Comparison of ENCODE assay signal across 8 cellular contexts in genomic region chr13:97223711-97224461, GRCh38. TPM values are rescaled to one million over a fixed set of nuclear protein-coding genes. Genes with fewer than 3 reads are reported as not detected.
A peak's percentile ranks its signal among the peaks of the same experiment; 100 is the strongest.
DNase-seq lines count a peak whose midpoint lies in the region; ATAC-seq and TF ChIP-seq lines count a peak whose summit lies in the region.

No MANE protein-coding gene starts in this region.

- H3K4me3 Mint-ChIP-seq in Calu3 (ENCODE audit: low read depth, unreplicated experiment) (peak overlapping the region; percentile 78), H9 (peak overlapping the region in 1 of 2 experiments; percentile 61; a peak in 3 of 5 replicates), osteocyte (ENCODE audit: unreplicated experiment) (peak overlapping the region; percentile 93)
- H3K4me3 Mint-ChIP-seq in activated naive CD8-positive, alpha-beta T cell treated with anti-CD3 and anti-CD28 coated beads for 36 hours: peak overlapping the region; percentile 86

- H4K91ac ChIP-seq in H9 (ENCODE audit: insufficient read length, low read depth, low read length): no peak overlapping the region

- peak overlapping the region; percentile 64 for H3K27ac Mint-ChIP-seq in Calu3 (ENCODE audit: unreplicated experiment)
- peak overlapping the region in 1 of 3 experiments; percentile 11; a peak in 2 of 7 replicates for H3K27ac Mint-ChIP-seq in H9
- H3K27ac Mint-ChIP-seq in activated naive CD8-positive, alpha-beta T cell treated with anti-CD3 and anti-CD28 coated beads for 36 hours: peak overlapping the region; percentile 85
- H3K27ac Mint-ChIP-seq in osteocyte (ENCODE audit: unreplicated experiment): peak overlapping the region; percentile 95

- peaks cover 40% of the 10 kb centered on the region for H3K27me3 ChIP-seq in H9 (ENCODE audit: insufficient read depth, low read length)

- no peak overlapping the region for H4K8ac ChIP-seq in H9 (replicated peaks; ENCODE audit: insufficient read length, low read depth, low read length)

- no peak for DNase-seq in Calu3
- peak; percentile 41 for DNase-seq in H9
- peak; percentile 82 for DNase-seq in NCI-H526 treated with DMSO at 0.1 percent for 48 hours (lab: John Stamatoyannopoulos, UW)
- no peak for DNase-seq in activated naive CD8-positive, alpha-beta T cell treated with anti-CD3 and anti-CD28 coated beads for 36 hours
- DNase-seq in Right ventricle myocardium superior: peak; percentile 50
- no peak for DNase-seq in osteocyte (ENCODE audit: extremely low spot score, unreplicated experiment)
- no peak for DNase-seq in activated CD4-positive, CD25-positive, alpha-beta regulatory T cell (lab: John Stamatoyannopoulos, UW)
- DNase-seq in NCI-H2029 (lab: John Stamatoyannopoulos, UW): no peak

- H3K4ac ChIP-seq in H9 (ENCODE audit: low read depth, low read length): no peak overlapping the region

- H4K20me1 ChIP-seq in H9 (ENCODE audit: control insufficient read depth, insufficient read depth, insufficient read length): no peaks in the 10 kb centered on the region

- intact Hi-C loops in Calu3 (cut with micrococcal nuclease; ENCODE audit: unreplicated experiment): loop anchor here (2.0 to 5.0 kb wide), 3 partner anchors 33 to 191 kb away; no protein-coding TSS in a partner anchor
- intact Hi-C loops in Right ventricle myocardium superior (cut with DNase I): loop anchor here (5.0 kb wide), 2 partner anchors 118 to 133 kb away; no protein-coding TSS in a partner anchor

- peak overlapping the region; percentile 38 for H2BK120ac ChIP-seq in H9 (ENCODE audit: low read depth, low read length, poor library complexity, severe bottlenecking)

- H3K23me2 ChIP-seq in H9 (ENCODE audit: insufficient read length, low read depth, low read length, poor library complexity, severe bottlenecking): no peaks in the 10 kb centered on the region

- H2BK15ac ChIP-seq in H9 (ENCODE audit: low read depth, low read length): no peak overlapping the region

- peak overlapping the region; percentile 63 for H3K14ac ChIP-seq in H9 (ENCODE audit: insufficient read depth, low read length)

- H3K9me3 Mint-ChIP-seq in Calu3 (ENCODE audit: low read depth, unreplicated experiment): no peaks in the 10 kb centered on the region
- H3K9me3 Mint-ChIP-seq in H9: no peaks in the 10 kb centered on the region; a peak in 1 of 5 replicates
- no peaks in the 10 kb centered on the region for H3K9me3 Mint-ChIP-seq in activated naive CD8-positive, alpha-beta T cell treated with anti-CD3 and anti-CD28 coated beads for 36 hours
- H3K9me3 Mint-ChIP-seq in osteocyte (ENCODE audit: unreplicated experiment): no peaks in the 10 kb centered on the region

- CTCF ChIA-PET in Calu3 (lab: Charles Lee): interaction anchor here (0.6 to 1.3 kb wide), 3 partner anchors 11 to 121 kb away, joined by 3 to 4 read pairs (median 4); no protein-coding TSS in a partner anchor

- ATAC-seq in Right ventricle myocardium superior (ENCODE audit: poor library complexity): peak; percentile 71

- no peak overlapping the region for H3K23ac ChIP-seq in H9 (ENCODE audit: insufficient read length, low read depth, low read length)

- no peaks in the 10 kb centered on the region for H3K79me1 ChIP-seq in H9 (ENCODE audit: insufficient read depth, low read depth, low read length, poor library complexity, severe bottlenecking)

- H3K4me1 Mint-ChIP-seq in Calu3 (ENCODE audit: low read depth, unreplicated experiment) (peaks cover 30% of the 10 kb centered on the region), H9 (peaks cover 26 to 36% of the 10 kb centered on the region in 2 experiments), osteocyte (ENCODE audit: unreplicated experiment) (peaks cover 48% of the 10 kb centered on the region)
- H3K4me1 Mint-ChIP-seq in activated naive CD8-positive, alpha-beta T cell treated with anti-CD3 and anti-CD28 coated beads for 36 hours: peaks cover 35% of the 10 kb centered on the region

- TF ChIP-seq CTCF in Calu3 (IDR thresholded peaks at IDR 0.05; ENCODE audit: unreplicated experiment): no peak
- TF ChIP-seq CTCF in H9 (conservative IDR thresholded peaks at IDR 0.05): no peak
- no peak for TF ChIP-seq CTCF in osteocyte (IDR thresholded peaks at IDR 0.05)

- H3K56ac ChIP-seq in H9 (ENCODE audit: insufficient read length, low read depth, low read length): no peak overlapping the region

- no TSS peak for BruUV-seq in Calu3 (replicated peaks; lab: Mats Ljungman, UMichigan)

- no peaks in the 10 kb centered on the region for H3K9me3 ChIP-seq in H9 (ENCODE audit: control insufficient read depth, low read depth, low read length)

- no peak overlapping the region for H2AFZ ChIP-seq in H9 (ENCODE audit: low read length)

- no peak overlapping the region for H3K9ac ChIP-seq in H9 (ENCODE audit: extremely low read depth, insufficient read length, low read length)

- no peaks in the 10 kb centered on the region for H3K79me2 ChIP-seq in H9 (ENCODE audit: insufficient read depth, low read length)

- H2BK12ac ChIP-seq in H9 (ENCODE audit: insufficient read length, low read depth, low read length): no peak overlapping the region

- H4K5ac ChIP-seq in H9 (ENCODE audit: insufficient read length, low read depth, low read length): no peak overlapping the region

- H3K4me1 ChIP-seq in H9 (ENCODE audit: insufficient read depth, low read length): peaks cover 2% of the 10 kb centered on the region; the same call in 1 of the 2 replicates

- no peak overlapping the region for H3K27ac ChIP-seq in H9 (ENCODE audit: insufficient read length, low read depth, low read length)

- H2BK5ac ChIP-seq in H9 (ENCODE audit: insufficient read length, low read length): no peak overlapping the region

- WGBS in H9 (ENCODE audit: extremely low coverage, insufficient read length, low lambda C conversion rate): no CpG with 5 or more reads among the region's 9 CpGs

- no peaks in the 10 kb centered on the region for H3K27me3 Mint-ChIP-seq in Calu3 (ENCODE audit: unreplicated experiment)
- peaks cover 97% of the 10 kb centered on the region for H3K27me3 Mint-ChIP-seq in H9 (ENCODE audit: low read depth)
- H3K27me3 Mint-ChIP-seq in activated naive CD8-positive, alpha-beta T cell treated with anti-CD3 and anti-CD28 coated beads for 36 hours: no peaks in the 10 kb centered on the region
- H3K27me3 Mint-ChIP-seq in osteocyte (ENCODE audit: unreplicated experiment): no peaks in the 10 kb centered on the region

- H2AK5ac ChIP-seq in H9 (ENCODE audit: insufficient read length, low read length): no peak overlapping the region

- peak overlapping the region; percentile 3 for H3K4me2 ChIP-seq in H9 (ENCODE audit: insufficient read depth, insufficient read length, low read length)

- no peak overlapping the region for H3T11ph ChIP-seq in H9 (ENCODE audit: low read length)

- H2BK20ac ChIP-seq in H9 (ENCODE audit: low read depth, low read length, poor library complexity, severe bottlenecking): no peak overlapping the region

- peak overlapping the region; percentile 75 for H3K18ac ChIP-seq in H9 (ENCODE audit: insufficient read length, low read depth, low read length)

- H3K36me3 Mint-ChIP-seq in Calu3 (ENCODE audit: insufficient read depth, unreplicated experiment): peaks cover 41% of the 10 kb centered on the region
- H3K36me3 Mint-ChIP-seq in H9 (ENCODE audit: insufficient read depth in 1 of 3, low read depth in 3 of 3): no peaks in the 10 kb centered on the region
- H3K36me3 Mint-ChIP-seq in activated naive CD8-positive, alpha-beta T cell treated with anti-CD3 and anti-CD28 coated beads for 36 hours: peaks cover 2% of the 10 kb centered on the region
- peaks cover 5% of the 10 kb centered on the region for H3K36me3 Mint-ChIP-seq in osteocyte (ENCODE audit: unreplicated experiment)

RNA-seq across cellular contexts. Expression of gene MBNL2, which starts 1.8 kb away (rescaled TPM):
- 29.8 and 37.1 TPM in 2 replicates for total RNA-seq in Calu3 (2022)
- total RNA-seq in H9 (2021): 0.17 and 0.22 TPM in 2 replicates
- total RNA-seq in activated naive CD8-positive, alpha-beta T cell treated with anti-CD3 and anti-CD28 coated beads for 36 hours: 10 to 100 TPM; 12.5 to 13.6 TPM
- total RNA-seq in Right ventricle myocardium superior: 69.3 TPM
- total RNA-seq in osteocyte: 66.6 and 71.8 TPM in 2 replicates

Comparison
In these comparisons a context has a peak if more than half of its experiments do, and no peak if none do; other contexts are left out.
1. DNase-seq: peak in H9 (single experiment), NCI-H526 treated with DMSO at 0.1 percent for 48 hours (single experiment) and Right ventricle myocardium superior (single experiment); none in Calu3 (single experiment), activated naive CD8-positive, alpha-beta T cell treated with anti-CD3 and anti-CD28 coated beads for 36 hours (single experiment), osteocyte (single experiment), activated CD4-positive, CD25-positive, alpha-beta regulatory T cell (0 of 4) and NCI-H2029 (single experiment).
2. RNA of gene MBNL2, which starts 1.8 kb away (total RNA-seq): 69.3 TPM in Right ventricle myocardium superior (single experiment), 66.6 to 71.8 TPM in osteocyte, 29.8 to 37.1 TPM in Calu3 and 12.5 to 13.6 TPM in activated naive CD8-positive, alpha-beta T cell treated with anti-CD3 and anti-CD28 coated beads for 36 hours; 0.17 to 0.22 TPM in H9; every median in the first group is over 10 times any median in the second.